19 cellular contexts compared by ENCODE assay signal in the genomic region with DNA sequence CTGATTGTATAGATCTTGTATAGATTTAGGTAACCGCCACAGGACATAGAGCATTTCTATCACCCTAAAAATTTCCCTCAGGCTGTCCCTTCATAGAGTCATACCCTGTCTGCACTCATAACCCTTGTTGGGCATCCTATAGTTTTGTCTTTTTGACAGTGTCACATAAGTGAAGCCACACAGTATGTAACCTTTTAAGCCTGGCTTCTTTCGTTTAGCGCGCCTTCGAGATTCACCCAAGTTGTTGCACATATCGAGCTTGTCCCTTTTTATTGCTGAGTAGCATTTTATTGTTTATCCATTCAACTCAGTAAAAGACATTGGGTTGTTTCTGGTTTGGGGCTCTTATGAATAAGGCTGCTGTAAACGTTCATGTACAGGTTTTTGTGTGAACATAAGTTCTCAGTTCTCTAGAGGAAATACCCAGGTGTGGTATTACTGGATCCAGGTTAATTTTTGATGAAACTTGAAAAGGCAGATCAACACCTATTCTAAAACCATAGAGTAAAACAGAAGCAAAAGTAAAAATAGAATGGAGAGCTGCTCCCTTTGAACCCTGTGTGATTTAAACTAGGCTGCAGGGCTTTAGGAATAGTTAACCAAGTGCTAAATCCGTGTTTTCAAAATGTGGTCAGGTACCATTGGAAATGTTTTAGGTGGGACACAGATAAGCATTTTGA. TPM values are rescaled to one million over a fixed set of nuclear protein-coding genes. Genes with fewer than 3 reads are reported as not detected.
DNase-seq lines count a peak whose midpoint lies in the region; ATAC-seq lines count a peak whose summit lies in the region.
"Had no signal": no experiment of that assay in that cellular context is flagged by ENCODE, and none has a peak within 500 bp of the region (broad histone marks: within the 10 kb centered on the region; RNA-seq: fewer than 3 reads in every experiment).

No MANE protein-coding gene starts in this region.

- H3K27me3 Mint-ChIP-seq in activated naive CD4-positive, alpha-beta T cell treated with anti-CD3 and anti-CD28 coated beads for 36 hours (ENCODE audit: low read depth) = no peaks in the 10 kb centered on the region
- no peaks in the 10 kb centered on the region for H3K27me3 Mint-ChIP-seq in stimulated activated naive CD8-positive, alpha-beta T cell treated with anti-CD3 and anti-CD28 coated beads, Interleukin-15, amount 100 ng/mL, for 72 hours
- H3K27me3 Mint-ChIP-seq: activated naive CD8-positive, alpha-beta T cell treated with anti-CD3 and anti-CD28 coated beads for 36 hours had no signal

- CTCF ChIA-PET in activated naive CD4-positive, alpha-beta T cell treated with anti-CD3 and anti-CD28 coated beads for 36 hours (lab: Charles Lee) = interaction anchor here (0.6 to 5.4 kb wide), 8 partner anchors 38 to 650 kb away, joined by 3 to 58 read pairs (median 3); no protein-coding TSS in a partner anchor

- H3K9me3 Mint-ChIP-seq in activated naive CD4-positive, alpha-beta T cell treated with anti-CD3 and anti-CD28 coated beads for 36 hours = no peaks in the 10 kb centered on the region
- no peaks in the 10 kb centered on the region for H3K9me3 Mint-ChIP-seq in stimulated activated naive CD8-positive, alpha-beta T cell treated with anti-CD3 and anti-CD28 coated beads, Interleukin-15, amount 100 ng/mL, for 72 hours
- H3K9me3 Mint-ChIP-seq: activated naive CD8-positive, alpha-beta T cell treated with anti-CD3 and anti-CD28 coated beads for 36 hours; endodermal cell; nephron had no signal

- ATAC-seq in GM21381 (IDR thresholded peaks at IDR 0.05; ENCODE audit: unreplicated experiment) = peak; percentile 28
- ATAC-seq in HG03460 (IDR thresholded peaks at IDR 0.05; ENCODE audit: unreplicated experiment) = peak; percentile 26
- peak; percentile 38 for ATAC-seq in stimulated activated naive CD8-positive, alpha-beta T cell treated with anti-CD3 and anti-CD28 coated beads, Interleukin-15, amount 100 ng/mL, for 72 hours
- ATAC-seq in HG03521 (IDR thresholded peaks at IDR 0.05; ENCODE audit: unreplicated experiment) = no peak
- ATAC-seq in GM18519 (IDR thresholded peaks at IDR 0.05; ENCODE audit: low FRiP score, unreplicated experiment) = no peak
- ATAC-seq: left lobe of liver had no signal

- no peak overlapping the region for H3K4me3 Mint-ChIP-seq in activated naive CD4-positive, alpha-beta T cell treated with anti-CD3 and anti-CD28 coated beads for 36 hours
- H3K4me3 Mint-ChIP-seq in stimulated activated naive CD8-positive, alpha-beta T cell treated with anti-CD3 and anti-CD28 coated beads, Interleukin-15, amount 100 ng/mL, for 72 hours = no peak overlapping the region
- H3K4me3 Mint-ChIP-seq: activated naive CD8-positive, alpha-beta T cell treated with anti-CD3 and anti-CD28 coated beads for 36 hours; endodermal cell; nephron had no signal

- no peaks in the 10 kb centered on the region for H3K36me3 Mint-ChIP-seq in activated naive CD4-positive, alpha-beta T cell treated with anti-CD3 and anti-CD28 coated beads for 36 hours (ENCODE audit: low read depth)
- H3K36me3 Mint-ChIP-seq: activated naive CD8-positive, alpha-beta T cell treated with anti-CD3 and anti-CD28 coated beads for 36 hours had no signal

- peak overlapping the region; percentile 6 for H3K27ac Mint-ChIP-seq in activated naive CD4-positive, alpha-beta T cell treated with anti-CD3 and anti-CD28 coated beads for 36 hours
- H3K27ac Mint-ChIP-seq in stimulated activated naive CD8-positive, alpha-beta T cell treated with anti-CD3 and anti-CD28 coated beads, Interleukin-15, amount 100 ng/mL, for 72 hours = peak overlapping the region in 1 of 2 donors; percentile 1
- H3K27ac Mint-ChIP-seq: activated naive CD8-positive, alpha-beta T cell treated with anti-CD3 and anti-CD28 coated beads for 36 hours; endodermal cell had no signal

- intact Hi-C loops in activated naive CD4-positive, alpha-beta T cell treated with anti-CD3 and anti-CD28 coated beads for 36 hours (cut with micrococcal nuclease) = loop anchor here (1.0 to 10.0 kb wide), 5 partner anchors 42 to 923 kb away; a partner anchor contains a TSS
- intact Hi-C loops in posterior vena cava (cut with DNase I) = no loop called here

- H3K4me1 Mint-ChIP-seq in activated naive CD4-positive, alpha-beta T cell treated with anti-CD3 and anti-CD28 coated beads for 36 hours (ENCODE audit: low read depth) = peaks cover 39% of the 10 kb centered on the region
- H3K4me1 Mint-ChIP-seq in stimulated activated naive CD8-positive, alpha-beta T cell treated with anti-CD3 and anti-CD28 coated beads, Interleukin-15, amount 100 ng/mL, for 72 hours = no peaks in the 10 kb centered on the region
- H3K4me1 Mint-ChIP-seq: nephron had no signal

- peak; percentile 15 for DNase-seq in activated naive CD4-positive, alpha-beta T cell treated with anti-CD3 and anti-CD28 coated beads for 36 hours
- DNase-seq in activated naive CD4-positive, alpha-beta T cell (lab: John Stamatoyannopoulos, UW) = no peak
- DNase-seq in stimulated activated naive CD8-positive, alpha-beta T cell treated with anti-CD3 and anti-CD28 coated beads, Interleukin-15, amount 100 ng/mL, for 72 hours = peak in 1 of 2 donors; percentile 17
- DNase-seq in posterior vena cava (ENCODE audit: low spot score) = no peak
- DNase-seq: activated naive CD8-positive, alpha-beta T cell treated with anti-CD3 and anti-CD28 coated beads for 36 hours; activated T-cell treated with anti-CD3 and anti-CD28 coated beads, Interleukin-2, amount 50 U/mL, for 48 hours; C1 segment of cervical spinal cord; endodermal cell; small intestine; stimulated activated CD4-positive, alpha-beta T cell treated with anti-CD3 and anti-CD28 coated beads, Interleukin-4, amount 100 ng/mL, for 1 hour; T-helper 2 cell had no signal

RNA-seq across cellular contexts. Expression of a gene that starts 49.5 kb away (rescaled TPM):
- total RNA-seq in activated naive CD4-positive, alpha-beta T cell treated with anti-CD3 and anti-CD28 coated beads for 36 hours = not detected
- total RNA-seq in posterior vena cava = 1 to 10 TPM; 5.0 to 9.7 TPM
- total RNA-seq: endodermal cell, IMR-90, MCF 10A had no signal

Comparison
In these comparisons a context has a peak if more than half of its experiments do, and no peak if none do; other contexts are left out.
1. ATAC-seq: peak in GM21381 (single experiment), HG03460 (single experiment) and stimulated activated naive CD8-positive, alpha-beta T cell treated with anti-CD3 and anti-CD28 coated beads, Interleukin-15, amount 100 ng/mL, for 72 hours (single experiment); none in HG03521 (single experiment) and GM18519 (single experiment).
2. RNA of a gene that starts 49.5 kb away (total RNA-seq): 5.0 to 9.7 TPM in posterior vena cava; not detected in activated naive CD4-positive, alpha-beta T cell treated with anti-CD3 and anti-CD28 coated beads for 36 hours; every median in the first group is over 4 times any median in the second.